Comparison of ENCODE assay signal across 1 cellular context in the genomic region with DNA sequence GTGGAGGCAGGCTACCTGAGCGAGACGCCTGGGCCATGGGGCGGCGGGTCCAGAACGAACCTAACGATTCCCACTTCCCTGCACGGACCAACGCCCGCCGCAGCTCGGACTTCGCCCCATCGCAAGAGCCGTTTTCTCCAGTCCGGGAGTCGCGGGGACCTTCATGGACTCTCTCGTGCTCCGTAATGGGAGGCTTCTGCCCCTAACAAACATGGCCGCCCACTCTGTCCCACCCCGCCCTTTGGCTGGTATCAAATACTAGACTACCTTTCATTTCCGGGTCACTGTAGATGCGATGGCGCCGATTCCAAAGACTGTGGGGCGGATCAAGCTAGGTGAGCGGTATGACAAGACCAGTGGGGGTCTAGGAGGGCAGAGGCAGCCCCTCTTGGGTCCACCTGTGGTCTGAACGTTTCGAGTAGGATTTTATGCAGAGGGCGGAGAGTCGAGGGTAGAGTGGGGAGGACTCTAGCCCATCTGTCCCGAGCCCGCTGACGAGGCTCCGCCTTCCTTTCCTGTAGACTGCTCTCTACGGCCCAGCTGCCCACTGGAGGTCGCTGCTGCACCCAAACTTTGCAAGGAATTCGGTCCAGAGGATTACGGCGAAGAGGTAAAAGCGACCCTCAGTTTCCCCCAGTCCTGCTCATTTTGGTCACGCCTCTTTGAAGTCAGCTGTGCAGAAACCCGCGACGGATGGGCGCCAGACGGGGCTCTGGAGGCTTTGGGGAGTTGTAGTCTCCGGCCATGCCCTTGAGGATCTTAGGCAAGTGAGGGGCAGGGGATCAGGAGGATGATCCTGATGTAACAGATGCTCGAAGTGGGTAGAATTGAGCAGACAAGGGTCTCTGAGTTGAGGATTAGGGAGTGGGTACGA.
TF ChIP-seq lines count a peak whose summit lies in the region.

A gene with protein sequence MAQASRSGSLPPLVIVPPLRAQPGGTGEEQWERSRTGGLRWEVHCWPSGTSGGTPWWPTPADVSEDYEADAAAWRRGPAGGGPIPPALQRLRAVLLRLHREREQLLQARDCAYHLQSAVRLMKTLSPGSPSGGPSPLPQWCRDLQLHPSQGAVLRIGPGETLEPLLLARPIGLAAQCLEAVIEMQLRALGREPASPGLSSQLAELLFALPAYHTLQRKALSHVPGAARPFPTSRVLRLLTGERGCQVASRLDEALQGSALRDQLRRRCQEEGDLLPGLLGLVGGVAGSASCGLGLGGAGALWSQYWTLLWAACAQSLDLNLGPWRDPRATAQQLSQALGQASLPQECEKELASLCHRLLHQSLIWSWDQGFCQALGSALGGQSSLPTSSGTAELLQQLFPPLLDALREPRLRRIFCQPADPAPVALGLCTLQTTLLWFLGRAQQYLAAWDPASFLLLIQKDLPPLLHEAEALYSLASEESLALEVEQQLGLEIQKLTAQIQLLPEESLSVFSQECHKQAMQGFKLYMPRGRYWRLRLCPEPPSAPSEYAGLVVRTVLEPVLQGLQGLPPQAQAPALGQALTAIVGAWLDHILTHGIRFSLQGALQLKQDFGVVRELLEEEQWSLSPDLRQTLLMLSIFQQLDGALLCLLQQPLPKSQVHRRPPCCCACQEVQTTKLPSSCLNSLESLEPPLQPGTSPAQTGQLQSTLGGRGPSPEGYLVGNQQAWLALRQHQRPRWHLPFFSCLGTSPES (minus strand): TSS at position 198 of the 874 bp plus-strand sequence. CDS start 161 bp downstream, at position 37.
A gene (plus strand): TSS at position 281 of the 874 bp plus-strand sequence. CDS start 15 bp downstream, at position 296.

TF ChIP-seq in K562, 482 proteins besides CTCF, POLR2A, EP300 and RAD21 (continued from another document and continues in another):
- TF ChIP-seq, protein P1, sequence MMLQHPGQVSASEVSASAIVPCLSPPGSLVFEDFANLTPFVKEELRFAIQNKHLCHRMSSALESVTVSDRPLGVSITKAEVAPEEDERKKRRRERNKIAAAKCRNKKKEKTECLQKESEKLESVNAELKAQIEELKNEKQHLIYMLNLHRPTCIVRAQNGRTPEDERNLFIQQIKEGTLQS (IDR thresholded peaks at IDR 0.05), result no peak
- TF ChIP-seq, protein P1 (CRISPR knock-in tag; conservative IDR thresholded peaks at IDR 0.05), result 0 out of 2 replicates have a peak, but pooled peaks have one; percentile 54
- TF ChIP-seq RBBP5 (IDR thresholded peaks at IDR 0.05; ENCODE audit: borderline replicate concordance, insufficient read depth, low read length, poor library complexity, severe bottlenecking) (peak; percentile 54), SRF (CRISPR knock-in tag; IDR thresholded peaks at IDR 0.05) (peak in 1 of 2 experiments; percentile 4; a peak in 1 of 4 replicates), CBX8 (IDR thresholded peaks at IDR 0.05; ENCODE audit: borderline replicate concordance, extremely low read depth, low read depth, low read length, poor library complexity, severe bottlenecking) (no peak), CREM (IDR thresholded peaks at IDR 0.05; ENCODE audit: low read depth) (peak; percentile 71), SAFB (IDR thresholded peaks at IDR 0.05; ENCODE audit: borderline replicate concordance, low read depth, low read length) (no peak), DIDO1 (tag; IDR thresholded peaks at IDR 0.05; ENCODE audit: low read depth) (peak; percentile 82), SIN3B (IDR thresholded peaks at IDR 0.05; ENCODE audit: low read depth) (peak; percentile 97), POU5F1 (IDR thresholded peaks at IDR 0.05; ENCODE audit: borderline replicate concordance, low read depth, low read length, partially characterized antibody) (peak; percentile 86), TBP (optimal IDR thresholded peaks at IDR 0.05; ENCODE audit: low read depth, low read length) (peak; percentile 84), CTBP1 (IDR thresholded peaks at IDR 0.05; ENCODE audit: borderline replicate concordance) (peak; percentile 81; the same call in 1 of the 2 replicates), SRSF3 (IDR thresholded peaks at IDR 0.05; ENCODE audit: insufficient read depth, low read length) (no peak), NONO (IDR thresholded peaks at IDR 0.05; ENCODE audit: low read depth in 2 of 2, low read length in 1 of 2) (0 out of 4 replicates have a peak, but pooled peaks of 1 of the 2 experiments have one; percentile 17), ARNT (IDR thresholded peaks at IDR 0.05) (peak; percentile 73 to 81), ZNF121 (CRISPR knock-in tag; conservative IDR thresholded peaks at IDR 0.05) (no peak), SREBF2 (CRISPR knock-in tag; IDR thresholded peaks at IDR 0.05) (peak; percentile 90; the same call in 1 of the 2 replicates), ATF7 (IDR thresholded peaks at IDR 0.05) (peak; percentile 76), MTA3 (IDR thresholded peaks at IDR 0.05; ENCODE audit: borderline replicate concordance) (peak; percentile 98), BRD9 (IDR thresholded peaks at IDR 0.05; ENCODE audit: low read depth, partially characterized antibody) (peak; percentile 88), POLR2AphosphoS5 (IDR thresholded peaks at IDR 0.05; ENCODE audit: control insufficient read depth, insufficient read depth, low read depth, low read length) (peak; percentile 81), TRIM24 (IDR thresholded peaks at IDR 0.05) (peak in 1 of 2 experiments; percentile 11; a peak in 1 of 4 replicates), GATAD2A (IDR thresholded peaks at IDR 0.05) (0 out of 2 replicates have a peak, but pooled peaks have one; percentile 9), KAT7 (CRISPR knock-in tag; IDR thresholded peaks at IDR 0.05; ENCODE audit: borderline replicate concordance) (peak; percentile 41), ZC3H8 (IDR thresholded peaks at IDR 0.05) (no peak), ZEB2 (IDR thresholded peaks at IDR 0.05) (0 out of 2 replicates have a peak, but pooled peaks have one; percentile 24), RHOXF2B (CRISPR knock-in tag; conservative IDR thresholded peaks at IDR 0.05) (no peak), TCFL5 (CRISPR knock-in tag; conservative IDR thresholded peaks at IDR 0.05) (no peak), C11orf30 (IDR thresholded peaks at IDR 0.05; ENCODE audit: low read depth) (peak; percentile 98), EHMT2 (IDR thresholded peaks at IDR 0.05) (peak; percentile 89)
- TF ChIP-seq, protein P2, sequence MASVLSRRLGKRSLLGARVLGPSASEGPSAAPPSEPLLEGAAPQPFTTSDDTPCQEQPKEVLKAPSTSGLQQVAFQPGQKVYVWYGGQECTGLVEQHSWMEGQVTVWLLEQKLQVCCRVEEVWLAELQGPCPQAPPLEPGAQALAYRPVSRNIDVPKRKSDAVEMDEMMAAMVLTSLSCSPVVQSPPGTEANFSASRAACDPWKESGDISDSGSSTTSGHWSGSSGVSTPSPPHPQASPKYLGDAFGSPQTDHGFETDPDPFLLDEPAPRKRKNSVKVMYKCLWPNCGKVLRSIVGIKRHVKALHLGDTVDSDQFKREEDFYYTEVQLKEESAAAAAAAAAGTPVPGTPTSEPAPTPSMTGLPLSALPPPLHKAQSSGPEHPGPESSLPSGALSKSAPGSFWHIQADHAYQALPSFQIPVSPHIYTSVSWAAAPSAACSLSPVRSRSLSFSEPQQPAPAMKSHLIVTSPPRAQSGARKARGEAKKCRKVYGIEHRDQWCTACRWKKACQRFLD (CRISPR knock-in tag; IDR thresholded peaks at IDR 0.05), result no peak
- TF ChIP-seq, protein P3, sequence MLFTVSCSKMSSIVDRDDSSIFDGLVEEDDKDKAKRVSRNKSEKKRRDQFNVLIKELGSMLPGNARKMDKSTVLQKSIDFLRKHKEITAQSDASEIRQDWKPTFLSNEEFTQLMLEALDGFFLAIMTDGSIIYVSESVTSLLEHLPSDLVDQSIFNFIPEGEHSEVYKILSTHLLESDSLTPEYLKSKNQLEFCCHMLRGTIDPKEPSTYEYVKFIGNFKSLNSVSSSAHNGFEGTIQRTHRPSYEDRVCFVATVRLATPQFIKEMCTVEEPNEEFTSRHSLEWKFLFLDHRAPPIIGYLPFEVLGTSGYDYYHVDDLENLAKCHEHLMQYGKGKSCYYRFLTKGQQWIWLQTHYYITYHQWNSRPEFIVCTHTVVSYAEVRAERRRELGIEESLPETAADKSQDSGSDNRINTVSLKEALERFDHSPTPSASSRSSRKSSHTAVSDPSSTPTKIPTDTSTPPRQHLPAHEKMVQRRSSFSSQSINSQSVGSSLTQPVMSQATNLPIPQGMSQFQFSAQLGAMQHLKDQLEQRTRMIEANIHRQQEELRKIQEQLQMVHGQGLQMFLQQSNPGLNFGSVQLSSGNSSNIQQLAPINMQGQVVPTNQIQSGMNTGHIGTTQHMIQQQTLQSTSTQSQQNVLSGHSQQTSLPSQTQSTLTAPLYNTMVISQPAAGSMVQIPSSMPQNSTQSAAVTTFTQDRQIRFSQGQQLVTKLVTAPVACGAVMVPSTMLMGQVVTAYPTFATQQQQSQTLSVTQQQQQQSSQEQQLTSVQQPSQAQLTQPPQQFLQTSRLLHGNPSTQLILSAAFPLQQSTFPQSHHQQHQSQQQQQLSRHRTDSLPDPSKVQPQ (CRISPR knock-in tag; IDR thresholded peaks at IDR 0.05; ENCODE audit: borderline replicate concordance), result no peak
- TF ChIP-seq, protein P4, sequence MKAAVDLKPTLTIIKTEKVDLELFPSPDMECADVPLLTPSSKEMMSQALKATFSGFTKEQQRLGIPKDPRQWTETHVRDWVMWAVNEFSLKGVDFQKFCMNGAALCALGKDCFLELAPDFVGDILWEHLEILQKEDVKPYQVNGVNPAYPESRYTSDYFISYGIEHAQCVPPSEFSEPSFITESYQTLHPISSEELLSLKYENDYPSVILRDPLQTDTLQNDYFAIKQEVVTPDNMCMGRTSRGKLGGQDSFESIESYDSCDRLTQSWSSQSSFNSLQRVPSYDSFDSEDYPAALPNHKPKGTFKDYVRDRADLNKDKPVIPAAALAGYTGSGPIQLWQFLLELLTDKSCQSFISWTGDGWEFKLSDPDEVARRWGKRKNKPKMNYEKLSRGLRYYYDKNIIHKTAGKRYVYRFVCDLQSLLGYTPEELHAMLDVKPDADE (conservative IDR thresholded peaks at IDR 0.05; ENCODE audit: control insufficient read depth, low read depth, low read length), result peak; percentile 63
- TF ChIP-seq, protein P5, sequence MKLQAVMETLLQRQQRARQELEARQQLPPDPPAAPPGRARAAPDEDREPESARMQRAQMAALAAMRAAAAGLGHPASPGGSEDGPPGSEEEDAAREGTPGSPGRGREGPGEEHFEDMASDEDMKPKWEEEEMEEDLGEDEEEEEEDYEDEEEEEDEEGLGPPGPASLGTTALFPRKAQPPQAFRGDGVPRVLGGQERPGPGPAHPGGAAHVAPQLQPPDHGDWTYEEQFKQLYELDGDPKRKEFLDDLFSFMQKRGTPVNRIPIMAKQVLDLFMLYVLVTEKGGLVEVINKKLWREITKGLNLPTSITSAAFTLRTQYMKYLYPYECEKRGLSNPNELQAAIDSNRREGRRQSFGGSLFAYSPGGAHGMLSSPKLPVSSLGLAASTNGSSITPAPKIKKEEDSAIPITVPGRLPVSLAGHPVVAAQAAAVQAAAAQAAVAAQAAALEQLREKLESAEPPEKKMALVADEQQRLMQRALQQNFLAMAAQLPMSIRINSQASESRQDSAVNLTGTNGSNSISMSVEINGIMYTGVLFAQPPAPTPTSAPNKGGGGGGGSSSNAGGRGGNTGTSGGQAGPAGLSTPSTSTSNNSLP (IDR thresholded peaks at IDR 0.05; ENCODE audit: borderline replicate concordance, low read depth, low read length), result 0 out of 2 replicates have a peak, but pooled peaks have one; percentile 48
- TF ChIP-seq, protein P6, sequence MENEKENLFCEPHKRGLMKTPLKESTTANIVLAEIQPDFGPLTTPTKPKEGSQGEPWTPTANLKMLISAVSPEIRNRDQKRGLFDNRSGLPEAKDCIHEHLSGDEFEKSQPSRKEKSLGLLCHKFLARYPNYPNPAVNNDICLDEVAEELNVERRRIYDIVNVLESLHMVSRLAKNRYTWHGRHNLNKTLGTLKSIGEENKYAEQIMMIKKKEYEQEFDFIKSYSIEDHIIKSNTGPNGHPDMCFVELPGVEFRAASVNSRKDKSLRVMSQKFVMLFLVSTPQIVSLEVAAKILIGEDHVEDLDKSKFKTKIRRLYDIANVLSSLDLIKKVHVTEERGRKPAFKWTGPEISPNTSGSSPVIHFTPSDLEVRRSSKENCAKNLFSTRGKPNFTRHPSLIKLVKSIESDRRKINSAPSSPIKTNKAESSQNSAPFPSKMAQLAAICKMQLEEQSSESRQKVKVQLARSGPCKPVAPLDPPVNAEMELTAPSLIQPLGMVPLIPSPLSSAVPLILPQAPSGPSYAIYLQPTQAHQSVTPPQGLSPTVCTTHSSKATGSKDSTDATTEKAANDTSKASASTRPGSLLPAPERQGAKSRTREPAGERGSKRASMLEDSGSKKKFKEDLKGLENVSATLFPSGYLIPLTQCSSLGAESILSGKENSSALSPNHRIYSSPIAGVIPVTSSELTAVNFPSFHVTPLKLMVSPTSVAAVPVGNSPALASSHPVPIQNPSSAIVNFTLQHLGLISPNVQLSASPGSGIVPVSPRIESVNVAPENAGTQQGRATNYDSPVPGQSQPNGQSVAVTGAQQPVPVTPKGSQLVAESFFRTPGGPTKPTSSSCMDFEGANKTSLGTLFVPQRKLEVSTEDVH (IDR thresholded peaks at IDR 0.05; ENCODE audit: low read depth, partially characterized antibody), result peak; percentile 87
- TF ChIP-seq, protein P7, sequence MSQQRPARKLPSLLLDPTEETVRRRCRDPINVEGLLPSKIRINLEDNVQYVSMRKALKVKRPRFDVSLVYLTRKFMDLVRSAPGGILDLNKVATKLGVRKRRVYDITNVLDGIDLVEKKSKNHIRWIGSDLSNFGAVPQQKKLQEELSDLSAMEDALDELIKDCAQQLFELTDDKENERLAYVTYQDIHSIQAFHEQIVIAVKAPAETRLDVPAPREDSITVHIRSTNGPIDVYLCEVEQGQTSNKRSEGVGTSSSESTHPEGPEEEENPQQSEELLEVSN (IDR thresholded peaks at IDR 0.05; ENCODE audit: borderline replicate concordance in 1 of 2, extremely low read depth in 1 of 2, insufficient read depth in 1 of 2, insufficient read length in 1 of 2, low read depth in 1 of 2, low read length in 1 of 2, poor library complexity in 1 of 2, severe bottlenecking in 1 of 2), result peak in 1 of 2 experiments; percentile 49
- TF ChIP-seq, protein P8, sequence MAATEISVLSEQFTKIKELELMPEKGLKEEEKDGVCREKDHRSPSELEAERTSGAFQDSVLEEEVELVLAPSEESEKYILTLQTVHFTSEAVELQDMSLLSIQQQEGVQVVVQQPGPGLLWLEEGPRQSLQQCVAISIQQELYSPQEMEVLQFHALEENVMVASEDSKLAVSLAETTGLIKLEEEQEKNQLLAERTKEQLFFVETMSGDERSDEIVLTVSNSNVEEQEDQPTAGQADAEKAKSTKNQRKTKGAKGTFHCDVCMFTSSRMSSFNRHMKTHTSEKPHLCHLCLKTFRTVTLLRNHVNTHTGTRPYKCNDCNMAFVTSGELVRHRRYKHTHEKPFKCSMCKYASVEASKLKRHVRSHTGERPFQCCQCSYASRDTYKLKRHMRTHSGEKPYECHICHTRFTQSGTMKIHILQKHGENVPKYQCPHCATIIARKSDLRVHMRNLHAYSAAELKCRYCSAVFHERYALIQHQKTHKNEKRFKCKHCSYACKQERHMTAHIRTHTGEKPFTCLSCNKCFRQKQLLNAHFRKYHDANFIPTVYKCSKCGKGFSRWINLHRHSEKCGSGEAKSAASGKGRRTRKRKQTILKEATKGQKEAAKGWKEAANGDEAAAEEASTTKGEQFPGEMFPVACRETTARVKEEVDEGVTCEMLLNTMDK (IDR thresholded peaks at IDR 0.05; ENCODE audit: borderline replicate concordance, insufficient read depth, low read depth, low read length, poor library complexity, severe bottlenecking), result peak; percentile 55
- TF ChIP-seq, protein P9, sequence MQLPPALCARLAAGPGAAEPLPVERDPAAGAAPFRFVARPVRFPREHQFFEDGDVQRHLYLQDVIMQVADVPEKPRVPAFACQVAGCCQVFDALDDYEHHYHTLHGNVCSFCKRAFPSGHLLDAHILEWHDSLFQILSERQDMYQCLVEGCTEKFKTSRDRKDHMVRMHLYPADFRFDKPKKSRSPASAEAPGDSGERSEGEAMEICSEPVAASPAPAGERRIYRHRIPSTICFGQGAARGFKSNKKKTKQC (CRISPR knock-in tag; IDR thresholded peaks at IDR 0.05), result peak; percentile 6; the same call in 1 of the 2 replicates
